In genomic region chr9:110389148-110389783, GRCh38 we compare ENCODE assay signal across 31 cellular contexts. TPM values are rescaled to one million over a fixed set of nuclear protein-coding genes. Genes with fewer than 3 reads are reported as not detected.
"Had no signal": no experiment of that assay in that cellular context is flagged by ENCODE, and none has a peak within 500 bp of the region (broad histone marks: within the 10 kb centered on the region; RNA-seq: fewer than 3 reads in every experiment).

No MANE protein-coding gene starts in this region.

- FAIRE-seq: islet of Langerhans, urothelium cell line had no signal

- H3K27ac ChIP-seq: coronary artery, heart left ventricle, neutrophil, spleen, stomach, thoracic aorta had no signal

- H3K36me3 ChIP-seq: neutrophil had no signal

- H3K4me3 ChIP-seq: coronary artery, heart left ventricle, spleen, stomach, thoracic aorta had no signal

- H3K27ac Mint-ChIP-seq: naive thymus-derived CD8-positive, alpha-beta T cell; stimulated activated naive B cell treated with anti-CD40 and anti-IgM and Interleukin-4, amounts not matched to agents 10 μg/mL and 1 μg/mL and 100 μg/mL, for 72 hours had no signal

- H3K9me3 ChIP-seq: heart left ventricle, neutrophil, spleen, stomach, thoracic aorta had no signal

- H3K4me3 Mint-ChIP-seq: naive thymus-derived CD8-positive, alpha-beta T cell; stimulated activated naive B cell treated with anti-CD40 and anti-IgM and Interleukin-4, amounts not matched to agents 10 μg/mL and 1 μg/mL and 100 μg/mL, for 72 hours had no signal

- H3K27me3 ChIP-seq: heart left ventricle, neutrophil, stomach had no signal

- H3K9me3 Mint-ChIP-seq: stimulated activated naive B cell treated with anti-CD40 and anti-IgM and Interleukin-4, amounts not matched to agents 10 μg/mL and 1 μg/mL and 100 μg/mL, for 72 hours had no signal

- ATAC-seq: esophagus mucosa; heart left ventricle; left ventricle myocardium superior; naive thymus-derived CD8-positive, alpha-beta T cell; right cardiac atrium; stimulated activated naive B cell treated with anti-CD40 and anti-IgM and Interleukin-4, amounts not matched to agents 10 μg/mL and 1 μg/mL and 100 μg/mL, for 72 hours had no signal

- H3K4me1 ChIP-seq: heart left ventricle, spleen, stomach had no signal

- H3K36me3 Mint-ChIP-seq: naive thymus-derived CD8-positive, alpha-beta T cell; stimulated activated naive B cell treated with anti-CD40 and anti-IgM and Interleukin-4, amounts not matched to agents 10 μg/mL and 1 μg/mL and 100 μg/mL, for 72 hours had no signal

- H3K4me1 Mint-ChIP-seq: naive thymus-derived CD8-positive, alpha-beta T cell; stimulated activated naive B cell treated with anti-CD40 and anti-IgM and Interleukin-4, amounts not matched to agents 10 μg/mL and 1 μg/mL and 100 μg/mL, for 72 hours had no signal

- DNase-seq: caudate nucleus; effector memory CD4-positive, alpha-beta T cell; heart left ventricle; hypothalamus; left ventricle myocardium superior; mesendoderm; naive thymus-derived CD8-positive, alpha-beta T cell; posterior cingulate gyrus; right cardiac atrium; spleen; stimulated activated CD4-positive, alpha-beta T cell treated with anti-CD3 and anti-CD28 coated beads, Interleukin-15, amount 100 ng/mL, for 24 hours; stimulated activated CD4-positive, alpha-beta T cell treated with anti-CD3 and anti-CD28 coated beads, Interleukin-1b, Interleukin-23, amount 100 ng/mL, for 48 hours; stimulated activated CD4-positive, alpha-beta T cell treated with anti-CD3 and anti-CD28 coated beads, Interleukin-4, amount 100 ng/mL, for 4 hours; stimulated activated naive B cell treated with anti-CD40 and anti-IgM and Interleukin-4, amounts not matched to agents 10 μg/mL and 1 μg/mL and 100 μg/mL, for 72 hours; stomach; substantia nigra; trophoblast cell had no signal

RNA-seq across cellular contexts. Expression of gene TXNDC8, which starts 51.6 kb away (rescaled TPM):
- total RNA-seq: cerebellum; dermis microvascular lymphatic vessel endothelial cell; esophagus mucosa; fibroblast of lung; frontal cortex; glomerular endothelial cell; heart left ventricle; left ventricle myocardium superior; lung microvascular endothelial cell; naive thymus-derived CD8-positive, alpha-beta T cell; osteoblast; right cardiac atrium; spleen; stomach; thoracic aorta had no signal
- polyA plus RNA-seq: fibroblast of lung; heart left ventricle; naive thymus-derived CD8-positive, alpha-beta T cell; neural cell; right cardiac atrium; spleen; stomach had no signal
